12 cellular contexts compared by ENCODE assay signal in genomic region chr17:59367657-59368045, GRCh38. TPM values are rescaled to one million over a fixed set of nuclear protein-coding genes. Genes with fewer than 3 reads are reported as not detected.
DNase-seq lines count a peak whose midpoint lies in the region; ATAC-seq, FAIRE-seq and TF ChIP-seq lines count a peak whose summit lies in the region.
"Had no signal": no experiment of that assay in that cellular context is flagged by ENCODE, and none has a peak within 500 bp of the region (broad histone marks: within the 10 kb centered on the region; RNA-seq: fewer than 3 reads in every experiment).

No MANE protein-coding gene starts in this region.

- H2AFZ ChIP-seq in astrocyte (ENCODE audit: low read depth, low read length) (no peak overlapping the region), mesenchymal stem cell (ENCODE audit: low read depth, low read length) (no peak overlapping the region)

- intact Hi-C loops in activated CD4-positive, alpha-beta T cell treated with anti-CD3 and anti-CD28 coated beads, Interleukin-2, amount 10 ng/mL, durations not matched to agents 24 days and 14 days (cut with micrococcal nuclease), result no loop called here
- intact Hi-C loops in tibial artery (cut with DNase I; ENCODE audit: low total_unique reads), result no loop called here

- no peak for DNase-seq in activated CD4-positive, alpha-beta T cell treated with anti-CD3 and anti-CD28 coated beads, Interleukin-2, amount 10 ng/mL, durations not matched to agents 24 days and 14 days
- no peak for DNase-seq in activated CD4-positive, alpha-beta T cell treated with anti-CD3 and anti-CD28 coated beads, Interleukin-2, amount 50 U/mL, for 1 hour
- no peak for DNase-seq in astrocyte (ENCODE audit: low read depth)
- peak; percentile 53 for DNase-seq in mesenchymal stem cell
- peak in 1 of 2 donors; percentile 54 for DNase-seq in tibial artery
- DNase-seq in stimulated activated CD8-positive, alpha-beta memory T cell treated with anti-CD3 and anti-CD28 coated beads, Interleukin-4, amount 100 ng/mL, for 48 hours, result no peak
- DNase-seq in D341Med (ENCODE audit: low spot score), result no peak
- DNase-seq: T-helper 1 cell had no signal

- no peak overlapping the region for H4K8ac ChIP-seq in mesenchymal stem cell (ENCODE audit: low read length)

- H3K36me3 Mint-ChIP-seq in activated CD4-positive, alpha-beta T cell treated with anti-CD3 and anti-CD28 coated beads, Interleukin-2, amount 10 ng/mL, durations not matched to agents 24 days and 14 days (ENCODE audit: low read depth), result peaks cover 8% of the 10 kb centered on the region
- H3K36me3 Mint-ChIP-seq in astrocyte (ENCODE audit: low read depth, unreplicated experiment), result peaks cover 5% of the 10 kb centered on the region

- peak overlapping the region; percentile 49 for H2AK5ac ChIP-seq in mesenchymal stem cell (ENCODE audit: low read length, severe bottlenecking)

- peaks cover 5% of the 10 kb centered on the region for H3K9me3 Mint-ChIP-seq in activated CD4-positive, alpha-beta T cell treated with anti-CD3 and anti-CD28 coated beads, Interleukin-2, amount 10 ng/mL, durations not matched to agents 24 days and 14 days
- no peaks in the 10 kb centered on the region for H3K9me3 Mint-ChIP-seq in astrocyte (ENCODE audit: unreplicated experiment)
- H3K9me3 Mint-ChIP-seq: activated T-helper 2 cell treated with anti-CD3 and anti-CD28 coated beads, Interferon-gamma antibody, Interleukin-2, Interleukin-4, amounts not matched to agents 10 μg/mL and 5 μg/mL and 100 μg/mL, durations not matched to agents 14 hours and 24 hours and 36 hours had no signal

- H3K79me2 ChIP-seq in astrocyte (ENCODE audit: insufficient read depth, low read length), result no peaks in the 10 kb centered on the region

- H3K23ac ChIP-seq in mesenchymal stem cell (ENCODE audit: low read length in 2 of 2), result no peak overlapping the region

- no peak for TF ChIP-seq CTCF in astrocyte (IDR thresholded peaks at IDR 0.05; ENCODE audit: insufficient read depth, low read depth, low read length)
- no peak for TF ChIP-seq CTCF in tibial artery (IDR thresholded peaks at IDR 0.05)

- peak overlapping the region; percentile 69 to 87 for H2BK12ac ChIP-seq in mesenchymal stem cell (ENCODE audit: low read length in 2 of 2)

- peaks cover 55% of the 10 kb centered on the region for H3K4me1 Mint-ChIP-seq in activated CD4-positive, alpha-beta T cell treated with anti-CD3 and anti-CD28 coated beads, Interleukin-2, amount 10 ng/mL, durations not matched to agents 24 days and 14 days
- H3K4me1 Mint-ChIP-seq in astrocyte (ENCODE audit: low read depth, unreplicated experiment), result peaks cover 87% of the 10 kb centered on the region

- no peak overlapping the region for H2BK5ac ChIP-seq in mesenchymal stem cell (ENCODE audit: low read depth, low read length, poor library complexity, severe bottlenecking)

- H3K9me3 ChIP-seq in astrocyte (ENCODE audit: insufficient read depth, low read depth, low read length) (no peaks in the 10 kb centered on the region), mesenchymal stem cell (ENCODE audit: control insufficient read depth, low read length) (no peaks in the 10 kb centered on the region), tibial artery (no peaks in the 10 kb centered on the region)

- peak overlapping the region; percentile 1 for H4K91ac ChIP-seq in mesenchymal stem cell (ENCODE audit: low read length)

- H3K4me1 ChIP-seq in astrocyte (ENCODE audit: insufficient read depth, low read length) (peaks cover 60% of the 10 kb centered on the region), mesenchymal stem cell (ENCODE audit: control insufficient read depth, insufficient read depth, low read depth, low read length) (peaks cover 49% of the 10 kb centered on the region), tibial artery (peaks cover 0 to 100% (median 95%) of the 10 kb centered on the region in 4 donors)

- WGBS in mesenchymal stem cell, result no CpG with 5 or more reads among the region's 1 CpG

- no peaks in the 10 kb centered on the region for H4K20me1 ChIP-seq in astrocyte (ENCODE audit: insufficient read depth, low read length)

- no peaks in the 10 kb centered on the region for H3K36me3 ChIP-seq in astrocyte (ENCODE audit: insufficient read depth, low read length)
- H3K36me3 ChIP-seq in mesenchymal stem cell (ENCODE audit: control insufficient read depth in 1 of 2, insufficient read depth in 2 of 2, low read depth in 1 of 2, low read length in 2 of 2), result peaks cover 0 to 5% of the 10 kb centered on the region in 2 experiments
- no peaks in the 10 kb centered on the region for H3K36me3 ChIP-seq in tibial artery

- H3K27me3 Mint-ChIP-seq in activated CD4-positive, alpha-beta T cell treated with anti-CD3 and anti-CD28 coated beads, Interleukin-2, amount 10 ng/mL, durations not matched to agents 24 days and 14 days, result no peaks in the 10 kb centered on the region
- H3K27me3 Mint-ChIP-seq in astrocyte (ENCODE audit: low read depth, unreplicated experiment), result no peaks in the 10 kb centered on the region

- H3K79me1 ChIP-seq in mesenchymal stem cell (replicated peaks; ENCODE audit: low read length, poor library complexity, severe bottlenecking), result peaks cover 11% of the 10 kb centered on the region

- FAIRE-seq in astrocyte (lab: Jason Lieb, UNC), result no peak
- FAIRE-seq: GM12878 had no signal

- ATAC-seq in HG02610 (IDR thresholded peaks at IDR 0.05; ENCODE audit: unreplicated experiment), result no peak
- ATAC-seq: esophagus mucosa, GM12878 had no signal

- H3K4me2 ChIP-seq in astrocyte (ENCODE audit: low read length) (peak overlapping the region; percentile 55), mesenchymal stem cell (ENCODE audit: low read length, poor library complexity, severe bottlenecking) (no peak overlapping the region)

- H3K4ac ChIP-seq in mesenchymal stem cell (ENCODE audit: low read depth in 1 of 2, low read length in 2 of 2), result no peak overlapping the region

- H3K4me3 ChIP-seq in astrocyte (ENCODE audit: insufficient read depth, low read depth, low read length) (no peak overlapping the region), mesenchymal stem cell (ENCODE audit: insufficient read depth in 1 of 2, low read depth in 1 of 2, low read length in 2 of 2) (no peak overlapping the region), tibial artery (no peak overlapping the region)
- H3K4me3 ChIP-seq: GM12878 had no signal

- H3K9ac ChIP-seq in astrocyte (ENCODE audit: low read length) (no peak overlapping the region), mesenchymal stem cell (ENCODE audit: low read length) (no peak overlapping the region)

- no peak overlapping the region for H3K14ac ChIP-seq in mesenchymal stem cell (ENCODE audit: low read length in 2 of 2)

- no peak overlapping the region for H3K4me3 Mint-ChIP-seq in activated CD4-positive, alpha-beta T cell treated with anti-CD3 and anti-CD28 coated beads, Interleukin-2, amount 10 ng/mL, durations not matched to agents 24 days and 14 days
- H3K4me3 Mint-ChIP-seq in astrocyte (ENCODE audit: unreplicated experiment), result peak overlapping the region; percentile 31

- H2BK15ac ChIP-seq in mesenchymal stem cell (ENCODE audit: low read depth, poor library complexity, severe bottlenecking), result no peak overlapping the region

- H3K27ac ChIP-seq in astrocyte (ENCODE audit: low read depth, low read length), result no peak overlapping the region
- H3K27ac ChIP-seq in mesenchymal stem cell (ENCODE audit: low read length, poor library complexity, severe bottlenecking), result peak overlapping the region; percentile 33
- peak overlapping the region; percentile 89 for H3K27ac ChIP-seq in tibial artery

- no peak overlapping the region for H2BK120ac ChIP-seq in mesenchymal stem cell (ENCODE audit: low read depth, low read length)

- H3K27ac Mint-ChIP-seq in activated CD4-positive, alpha-beta T cell treated with anti-CD3 and anti-CD28 coated beads, Interleukin-2, amount 10 ng/mL, durations not matched to agents 24 days and 14 days, result peak overlapping the region; percentile 48
- peak overlapping the region; percentile 97 for H3K27ac Mint-ChIP-seq in astrocyte (ENCODE audit: unreplicated experiment)
- H3K27ac Mint-ChIP-seq: activated T-helper 2 cell treated with anti-CD3 and anti-CD28 coated beads, Interferon-gamma antibody, Interleukin-2, Interleukin-4, amounts not matched to agents 10 μg/mL and 5 μg/mL and 100 μg/mL, durations not matched to agents 14 hours and 24 hours and 36 hours had no signal

- no peaks in the 10 kb centered on the region for H3K27me3 ChIP-seq in astrocyte (ENCODE audit: insufficient read depth, low read length)
- no peaks in the 10 kb centered on the region for H3K27me3 ChIP-seq in mesenchymal stem cell (ENCODE audit: control insufficient read depth in 1 of 2, insufficient read depth in 1 of 2, low read length in 2 of 2)
- H3K27me3 ChIP-seq in tibial artery, result no peaks in the 10 kb centered on the region

- peak overlapping the region; percentile 6 to 37 for H3K18ac ChIP-seq in mesenchymal stem cell (ENCODE audit: low read depth in 1 of 2, low read length in 2 of 2)

RNA-seq across cellular contexts. Expression of gene YPEL2, which starts 36.2 kb away (rescaled TPM):
- 6.2 and 7.0 TPM in 2 replicates for total RNA-seq in activated CD4-positive, alpha-beta T cell treated with anti-CD3 and anti-CD28 coated beads, Interleukin-2, amount 10 ng/mL, durations not matched to agents 24 days and 14 days
- total RNA-seq in astrocyte, result 36.2 and 41.1 TPM in 2 replicates
- polyA plus RNA-seq in mesenchymal stem cell (2013, experiment 1 of 2), result 10.5 TPM
- polyA plus RNA-seq in mesenchymal stem cell (2013, experiment 2 of 2), result 10.8 TPM
